1 cellular context compared by ENCODE assay signal in genomic region chr19:47756627-47756929, GRCh38.
TF ChIP-seq lines count a peak whose summit lies in the region.

No MANE protein-coding gene starts in this region.

TF ChIP-seq in K562, 482 proteins besides CTCF, POLR2A, EP300 and RAD21:
- TF ChIP-seq XRCC5 (IDR thresholded peaks at IDR 0.05; ENCODE audit: low read depth, low read length): no peak
- TF ChIP-seq PTRF (tag; IDR thresholded peaks at IDR 0.05): no peak
- TF ChIP-seq RBM22 (IDR thresholded peaks at IDR 0.05; ENCODE audit: low read depth, low read length, poor library complexity, severe bottlenecking): peak; percentile 12
- no peak for TF ChIP-seq ID3 (CRISPR knock-in tag; IDR thresholded peaks at IDR 0.05)
- no peak for TF ChIP-seq ID3 (tag; IDR thresholded peaks at IDR 0.05)
- no peak for TF ChIP-seq TCF3 (CRISPR knock-in tag; IDR thresholded peaks at IDR 0.05)
- no peak for TF ChIP-seq ZNF76 (CRISPR knock-in tag; IDR thresholded peaks at IDR 0.05; ENCODE audit: borderline replicate concordance)
- TF ChIP-seq NFXL1 (CRISPR knock-in tag; IDR thresholded peaks at IDR 0.05): no peak
- TF ChIP-seq SRSF9 (IDR thresholded peaks at IDR 0.05; ENCODE audit: borderline replicate concordance, low read depth, low read length): no peak
- TF ChIP-seq TBL1XR1 (IDR thresholded peaks at IDR 0.05; ENCODE audit: low read length in 2 of 2): no peak
- TF ChIP-seq THRA (IDR thresholded peaks at IDR 0.05): no peak
- no peak for TF ChIP-seq NCOR1 (IDR thresholded peaks at IDR 0.05)
- TF ChIP-seq JUNB (CRISPR knock-in tag; conservative IDR thresholded peaks at IDR 0.05): no peak
- TF ChIP-seq RBFOX2 (IDR thresholded peaks at IDR 0.05; ENCODE audit: low read depth, low read length): peak; percentile 57
- no peak for TF ChIP-seq CBX1 (IDR thresholded peaks at IDR 0.05; ENCODE audit: low read depth)
- TF ChIP-seq PKNOX1 (IDR thresholded peaks at IDR 0.05): no peak
- TF ChIP-seq ZNF431 (CRISPR knock-in tag; IDR thresholded peaks at IDR 0.05): no peak
- TF ChIP-seq ARID4B (CRISPR knock-in tag; IDR thresholded peaks at IDR 0.05): no peak
- TF ChIP-seq NR2F6 (CRISPR knock-in tag; IDR thresholded peaks at IDR 0.05): no peak
- TF ChIP-seq ZNF24 (IDR thresholded peaks at IDR 0.05): no peak
- no peak for TF ChIP-seq HSF4 (CRISPR knock-in tag; IDR thresholded peaks at IDR 0.05; ENCODE audit: borderline replicate concordance)
- TF ChIP-seq POLR2G (IDR thresholded peaks at IDR 0.05; ENCODE audit: low read depth, low read length): peak; percentile 50
- no peak for TF ChIP-seq NR3C1 (CRISPR knock-in tag; IDR thresholded peaks at IDR 0.05)
- TF ChIP-seq ZNF134 (CRISPR knock-in tag; conservative IDR thresholded peaks at IDR 0.05): no peak
- TF ChIP-seq ZNF444 (CRISPR knock-in tag; IDR thresholded peaks at IDR 0.05): no peak
